9 cellular contexts compared by ENCODE assay signal in genomic region chr11:60952742-60953170, GRCh38. TPM values are rescaled to one million over a fixed set of nuclear protein-coding genes. Genes with fewer than 3 reads are reported as not detected.
DNase-seq lines count a peak whose midpoint lies in the region; ATAC-seq, FAIRE-seq and TF ChIP-seq lines count a peak whose summit lies in the region.
"Had no signal": no experiment of that assay in that cellular context is flagged by ENCODE, and none has a peak within 500 bp of the region (broad histone marks: within the 10 kb centered on the region; RNA-seq: fewer than 3 reads in every experiment).

No MANE protein-coding gene starts in this region.

- intact Hi-C loops in sciatic nerve (cut with DNase I) = no loop called here

- no peak for FAIRE-seq in GM12891 (lab: Jason Lieb, UNC)

- H3K9me3 ChIP-seq in gastroesophageal sphincter = no peaks in the 10 kb centered on the region

- H3K27me3 ChIP-seq in gastroesophageal sphincter = no peaks in the 10 kb centered on the region

- H3K4me3 ChIP-seq in NB4 (ENCODE audit: low read depth, low read length) (peak overlapping the region; percentile 66), gastroesophageal sphincter (peak overlapping the region; percentile 53 to 68)

- TF ChIP-seq CTCF in NB4 (IDR thresholded peaks at IDR 0.05; ENCODE audit: low read depth, low read length) (no peak), gastroesophageal sphincter (IDR thresholded peaks at IDR 0.05) (no peak)

- peak; percentile 25 for ATAC-seq in gastroesophageal sphincter
- peak; percentile 63 for ATAC-seq in sciatic nerve
- ATAC-seq in HG02798 (IDR thresholded peaks at IDR 0.05; ENCODE audit: poor library complexity, unreplicated experiment) = no peak
- no peak for ATAC-seq in HG03565 (IDR thresholded peaks at IDR 0.05; ENCODE audit: unreplicated experiment)

- WGBS in gastroesophageal sphincter (ENCODE audit: low coverage in 1 of 2), 2 donors = 29 to 47% methylated on average over 2 to 3 of the region's 3 CpGs

- no peaks in the 10 kb centered on the region for H3K36me3 ChIP-seq in gastroesophageal sphincter

- peaks cover 0 to 53% (median 12%) of the 10 kb centered on the region in 3 donors for H3K4me1 ChIP-seq in gastroesophageal sphincter

- TF ChIP-seq POLR2A in GM12891 (IDR thresholded peaks at IDR 0.05; ENCODE audit: low read depth, low read length) (0 out of 2 replicates have a peak, but pooled peaks have one; percentile 43), NB4 (IDR thresholded peaks at IDR 0.05; ENCODE audit: extremely low read depth, insufficient read length) (peak; percentile 2), gastroesophageal sphincter (IDR thresholded peaks at IDR 0.05) (no peak)

- peak overlapping the region; percentile 77 to 88 (median 82) for H3K27ac ChIP-seq in gastroesophageal sphincter

- DNase-seq in GM12891 (ENCODE audit: insufficient read length, low spot score) (no peak), NB4 (ENCODE audit: low read depth) (no peak), sciatic nerve (ENCODE audit: low spot score) (no peak), mesenteric fat pad (ENCODE audit: low spot score) (no peak), NAMALWA (ENCODE audit: low spot score) (no peak)

- TF ChIP-seq EP300 in gastroesophageal sphincter (IDR thresholded peaks at IDR 0.05) = no peak

TF ChIP-seq in GM12891, 5 proteins besides CTCF, POLR2A, EP300 and RAD21:
- no peak for TF ChIP-seq PAX5 (IDR thresholded peaks at IDR 0.05; ENCODE audit: insufficient read depth, low read length, severe bottlenecking)
- TF ChIP-seq POU2F2 (IDR thresholded peaks at IDR 0.05; ENCODE audit: low read depth, low read length) = no peak
- no peak for TF ChIP-seq TAF1 (IDR thresholded peaks at IDR 0.05; ENCODE audit: low read depth, low read length)
- TF ChIP-seq SPI1 (IDR thresholded peaks at IDR 0.05; ENCODE audit: low read depth, low read length) = no peak
- no peak for TF ChIP-seq POLR2AphosphoS5 (IDR thresholded peaks at IDR 0.05; ENCODE audit: low read depth, low read length)
TF ChIP-seq in GM12891: peak in this region for 0.

RNA-seq across cellular contexts. Expression of gene SLC15A3, which starts 0.8 kb away (rescaled TPM):
- 73.0 TPM for polyA plus RNA-seq in GM12891 (2012; ENCODE audit: low read depth, missing spikeins)
- total RNA-seq in gastroesophageal sphincter (10 to 100 TPM; 16.7 to 48.4 (median 19.5) TPM), sciatic nerve (49.4 TPM), mesenteric fat pad (47.4 TPM)

RNA-seq across cellular contexts. Expression of gene CD6, which starts 18.7 kb away (rescaled TPM):
- 5.0 TPM for polyA plus RNA-seq in GM12891 (2012; ENCODE audit: low read depth, missing spikeins)
- total RNA-seq in gastroesophageal sphincter (1 to 10 TPM in 1 of 4 donors, under 1 TPM in 2, not detected in 1; 0.15 to 2.7 (median 0.35) TPM), sciatic nerve (2.5 TPM), mesenteric fat pad (0.87 TPM)
- polyA plus RNA-seq: smooth muscle cell had no signal

RNA-seq across cellular contexts. Expression of gene TMEM132A, which starts 28.5 kb away (rescaled TPM):
- 7.5 TPM for polyA plus RNA-seq in GM12891 (2012; ENCODE audit: low read depth, missing spikeins)
- total RNA-seq in gastroesophageal sphincter (1 to 10 TPM; 3.2 to 8.9 (median 6.5) TPM), sciatic nerve (34.2 TPM), mesenteric fat pad (6.7 TPM)

RNA-seq across cellular contexts. Expression of gene TMEM109, which starts 38.8 kb away (rescaled TPM):
- polyA plus RNA-seq in GM12891 (2012; ENCODE audit: low read depth, missing spikeins) = 46.5 TPM
- total RNA-seq in gastroesophageal sphincter = 100 to 1,000 TPM; 107 to 132 (median 120) TPM
- 128 TPM for total RNA-seq in sciatic nerve
- total RNA-seq in mesenteric fat pad = 116 TPM

RNA-seq across cellular contexts. Expression of gene PRPF19, which starts 46.4 kb away (rescaled TPM):
- 114 TPM for polyA plus RNA-seq in GM12891 (2012; ENCODE audit: low read depth, missing spikeins)
- total RNA-seq in gastroesophageal sphincter (10 to 100 TPM; 50.2 to 73.6 (median 60.5) TPM), sciatic nerve (50.7 TPM), mesenteric fat pad (68.3 TPM)

Comparison
In these comparisons a context has a peak if more than half of its experiments do, and no peak if none do; other contexts are left out.
1. POLR2A ChIP-seq: peak in GM12891 (single experiment) and NB4 (single experiment); none in gastroesophageal sphincter (0 of 2).
2. ATAC-seq: peak in gastroesophageal sphincter (single experiment) and sciatic nerve (single experiment); none in HG02798 (single experiment) and HG03565 (single experiment).